In the genomic region with DNA sequence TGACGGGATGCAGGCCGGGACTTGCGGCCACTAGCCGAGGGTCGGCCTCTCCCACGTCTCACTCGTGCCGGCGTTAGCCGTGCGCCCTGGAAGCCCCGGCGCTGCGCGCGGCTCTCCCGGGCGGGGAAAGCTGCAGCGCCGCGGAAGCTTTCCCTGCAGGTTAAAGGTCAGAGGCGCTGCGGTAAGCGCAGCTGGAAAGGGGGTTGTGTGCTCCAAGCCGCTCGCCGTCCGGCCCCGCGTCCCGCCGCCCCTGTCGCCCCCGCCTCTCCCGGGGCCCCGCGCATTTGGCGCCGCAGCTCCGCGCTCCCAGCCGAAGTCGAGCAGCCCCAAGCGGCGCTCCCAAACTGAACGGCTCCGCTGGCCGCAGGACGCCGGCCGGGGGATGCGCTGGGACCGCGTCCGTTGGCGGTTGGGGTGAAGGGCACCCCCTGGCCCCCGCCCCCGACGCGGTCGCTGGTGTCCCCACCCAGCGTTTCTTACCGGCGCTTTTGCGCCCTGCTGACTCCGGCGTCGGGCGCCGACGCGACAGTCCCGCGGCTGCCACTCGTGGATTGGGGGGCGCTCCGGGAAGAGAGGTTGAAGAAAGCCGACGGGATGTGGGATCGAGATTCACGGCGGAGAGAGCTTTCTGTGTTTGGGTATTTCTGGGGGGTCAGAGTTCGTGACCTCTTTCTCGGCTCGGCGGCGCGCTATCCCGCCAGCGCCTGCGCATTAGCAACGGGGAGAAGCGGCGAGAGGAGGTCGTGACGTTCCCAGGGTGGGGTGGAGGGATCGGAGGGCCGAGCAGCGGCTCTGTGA, we compare ENCODE assay signal across 8 cellular contexts. TPM values are rescaled to one million over a fixed set of nuclear protein-coding genes. Genes with fewer than 3 reads are reported as not detected.
DNase-seq lines count a peak whose midpoint lies in the region; ATAC-seq and TF ChIP-seq lines count a peak whose summit lies in the region.

Gene NR2C1, minus strand, starts transcription at position 719 of the 798 bp plus-strand sequence. CDS start 6,234 bp downstream, outside the sequence.

- TF ChIP-seq CTCF in astrocyte of the cerebellum (IDR thresholded peaks at IDR 0.05; ENCODE audit: low read depth, low read length, missing control alignments) (no peak), hepatocyte (IDR thresholded peaks at IDR 0.05; ENCODE audit: poor library complexity) (no peak)

- under 1% methylated on average over 54 of the region's 99 CpGs for WGBS in hepatocyte (ENCODE audit: low lambda C conversion rate, missing lambda C conversion rate)

- peak within 1 kb of the TSS; percentile 95 for H2AFZ ChIP-seq in hepatocyte

- H3K36me3 ChIP-seq in hepatocyte (replicated peaks; ENCODE audit: insufficient read depth, low read depth): no peaks in the 10 kb centered on the region

- H3K4me2 ChIP-seq in hepatocyte: peak within 1 kb of the TSS; percentile 74

- H3K27ac ChIP-seq in hepatocyte: peak within 1 kb of the TSS; percentile 86

- H3K4me1 ChIP-seq in hepatocyte (ENCODE audit: insufficient read depth): no peaks in the 10 kb centered on the region

- H3K27me3 ChIP-seq in hepatocyte: no peaks in the 10 kb centered on the region

- H3K9me3 ChIP-seq in hepatocyte (ENCODE audit: low read depth): no peaks in the 10 kb centered on the region

- peak; percentile 84 for DNase-seq in NCI-H2029 treated with DMSO at 0.1 percent for 48 hours (lab: John Stamatoyannopoulos, UW)
- DNase-seq in T-helper 9 cell: peak; percentile 87
- peak; percentile 75 for DNase-seq in astrocyte of the cerebellum (ENCODE audit: low read depth)
- DNase-seq in hepatocyte (ENCODE audit: low spot score): peak; percentile 97
- peak; percentile 81 for DNase-seq in renal cortical epithelial cell (ENCODE audit: low read depth)

- H3K79me2 ChIP-seq in hepatocyte: peaks cover 41% of the 10 kb centered on the region

- ATAC-seq in GM18499 (IDR thresholded peaks at IDR 0.05; ENCODE audit: insufficient read depth, unreplicated experiment): peak; percentile 49
- ATAC-seq in HG02970 (IDR thresholded peaks at IDR 0.05; ENCODE audit: low FRiP score, unreplicated experiment): peak; percentile 92
- no peak for ATAC-seq in GM18519 (IDR thresholded peaks at IDR 0.05; ENCODE audit: low FRiP score, unreplicated experiment)

- no peaks in the 10 kb centered on the region for H3K9me2 ChIP-seq in hepatocyte (replicated peaks; ENCODE audit: insufficient read depth)

- in situ Hi-C loops in astrocyte of the cerebellum (cut with HindIII; ENCODE audit: low sequenced_read_pairs): no loop called here

- H3K4me3 ChIP-seq in astrocyte of the cerebellum (ENCODE audit: low read depth, low read length): peak within 1 kb of the TSS; percentile 90
- H3K4me3 ChIP-seq in hepatocyte: peak within 1 kb of the TSS; percentile 78

- no peaks in the 10 kb centered on the region for H4K20me1 ChIP-seq in hepatocyte (ENCODE audit: insufficient read depth, poor library complexity, severe bottlenecking)

RNA-seq across cellular contexts. Expression of gene NR2C1, which starts in this region (rescaled TPM):
- total RNA-seq in hepatocyte (32.9 and 40.6 TPM in 2 replicates), renal cortical epithelial cell (27.3 and 55.8 TPM in 2 replicates)
- 28.4 and 29.7 TPM in 2 replicates for polyA plus RNA-seq in hepatocyte
